In genomic region chr7:72334066-72334465, GRCh38 we compare ENCODE assay signal across 14 cellular contexts.
DNase-seq lines count a peak whose midpoint lies in the region; ATAC-seq and TF ChIP-seq lines count a peak whose summit lies in the region.
"Had no signal": no experiment of that assay in that cellular context is flagged by ENCODE, and none has a peak within 500 bp of the region (broad histone marks: within the 10 kb centered on the region; RNA-seq: fewer than 3 reads in every experiment).

No MANE protein-coding gene starts in this region.

- no peak overlapping the region for H2BK15ac ChIP-seq in neuronal stem cell (ENCODE audit: low read length)

- no peaks in the 10 kb centered on the region for H3K9me2 ChIP-seq in OCI-LY7 (ENCODE audit: insufficient read depth, low read length)

- H3K9me3 Mint-ChIP-seq in glutamatergic neuron (ENCODE audit: unreplicated experiment) = peaks cover 5% of the 10 kb centered on the region

- no peak overlapping the region for H3K27ac Mint-ChIP-seq in glutamatergic neuron (ENCODE audit: unreplicated experiment)
- H3K27ac Mint-ChIP-seq: activated CD8-positive, alpha-beta memory T cell treated with anti-CD3 and anti-CD28 coated beads, Interleukin-2, amount 10 ng/mL, durations not matched to agents 7 days and 5 days; effector memory CD8-positive, alpha-beta T cell had no signal

- H2BK12ac ChIP-seq in neuronal stem cell (ENCODE audit: low read length) = no peak overlapping the region

- CTCF ChIA-PET in OCI-LY7 (lab: Charles Lee; ENCODE audit: unreplicated experiment) = interaction anchor here (0.6 kb wide), 1 partner anchor 41 kb away, joined by 3 read pairs; no protein-coding TSS in a partner anchor

- no peak overlapping the region for H2BK5ac ChIP-seq in neuronal stem cell (ENCODE audit: low read length)

- H3K4me1 Mint-ChIP-seq in glutamatergic neuron (ENCODE audit: low read depth, unreplicated experiment) = no peaks in the 10 kb centered on the region
- H3K4me1 Mint-ChIP-seq: activated CD8-positive, alpha-beta memory T cell treated with anti-CD3 and anti-CD28 coated beads, Interleukin-2, amount 10 ng/mL, durations not matched to agents 7 days and 5 days had no signal

- ATAC-seq in GM19351 (IDR thresholded peaks at IDR 0.05; ENCODE audit: unreplicated experiment) = no peak
- ATAC-seq: activated CD8-positive, alpha-beta memory T cell treated with anti-CD3 and anti-CD28 coated beads, Interleukin-2, amount 10 ng/mL, durations not matched to agents 7 days and 5 days; effector memory CD8-positive, alpha-beta T cell; mucosa of descending colon had no signal

- H3K79me2 ChIP-seq in OCI-LY7 (ENCODE audit: insufficient read depth, low read depth, low read length) = no peaks in the 10 kb centered on the region

- TF ChIP-seq CTCF in BE2C (IDR thresholded peaks at IDR 0.05; ENCODE audit: low read depth, low read length) (peak; percentile 49), GM12873 (IDR thresholded peaks at IDR 0.05; ENCODE audit: insufficient read depth, low read depth, low read length, missing control alignments) (peak; percentile 42), OCI-LY7 (conservative IDR thresholded peaks at IDR 0.05; ENCODE audit: low read length) (peak; percentile 42), glutamatergic neuron (IDR thresholded peaks at IDR 0.05; ENCODE audit: partially characterized antibody, unreplicated experiment) (peak; percentile 49)

- H3K27ac ChIP-seq in OCI-LY7 (ENCODE audit: low read depth, low read length, poor library complexity, severe bottlenecking) (no peak overlapping the region), neuronal stem cell (replicated peaks; ENCODE audit: low read length) (no peak overlapping the region)
- H3K27ac ChIP-seq: suprapubic skin had no signal

- POLR2A ChIA-PET in OCI-LY7 (lab: Charles Lee) = interaction anchor here (0.6 kb wide), 1 partner anchor 292 kb away, joined by 3 read pairs; no protein-coding TSS in a partner anchor

- intact Hi-C loops in OCI-LY7 (cut with micrococcal nuclease; ENCODE audit: unreplicated experiment) = no loop called here

- no peak overlapping the region for H3K18ac ChIP-seq in neuronal stem cell (ENCODE audit: low read length)

- H3K36me3 ChIP-seq in BE2C (no peaks in the 10 kb centered on the region), OCI-LY7 (ENCODE audit: insufficient read depth, low read length) (no peaks in the 10 kb centered on the region), neuronal stem cell (replicated peaks in 1 of 2; ENCODE audit: control insufficient read depth in 2 of 2, insufficient read depth in 2 of 2, low read length in 2 of 2) (peaks cover 0 to 2% of the 10 kb centered on the region in 2 donors)
- H3K36me3 ChIP-seq: suprapubic skin had no signal

- no CpG with 5 or more reads among the region's 6 CpGs for WGBS in neuronal stem cell (ENCODE audit: extremely low coverage in 2 of 2, insufficient read length in 2 of 2, insufficient replicate concordance in 1 of 2), 2 donors

- no peak for DNase-seq in BE2C
- DNase-seq in OCI-LY7 (ENCODE audit: low spot score) = no peak
- DNase-seq in glutamatergic neuron = no peak
- no peak for DNase-seq in neuronal stem cell (ENCODE audit: low spot score)
- DNase-seq in NCI-H2227 treated with DMSO at 0.1 percent for 48 hours (lab: John Stamatoyannopoulos, UW) = no peak
- no peak for DNase-seq in GM03348 (ENCODE audit: low spot score)
- DNase-seq: activated CD8-positive, alpha-beta memory T cell treated with anti-CD3 and anti-CD28 coated beads, Interleukin-2, amount 10 ng/mL, durations not matched to agents 7 days and 5 days; effector memory CD8-positive, alpha-beta T cell; foreskin melanocyte; mucosa of descending colon; NCI-H2081 had no signal

- H3K9me3 ChIP-seq in BE2C (no peaks in the 10 kb centered on the region), OCI-LY7 (ENCODE audit: low read length) (no peaks in the 10 kb centered on the region), neuronal stem cell (replicated peaks in 1 of 2; ENCODE audit: control insufficient read depth in 2 of 2, insufficient read depth in 1 of 2, low read depth in 1 of 2, low read length in 2 of 2) (peaks cover 0 to 3% of the 10 kb centered on the region in 2 donors)
- H3K9me3 ChIP-seq: mucosa of descending colon, suprapubic skin had no signal

- H3K9ac ChIP-seq in neuronal stem cell (ENCODE audit: low read depth, low read length, poor library complexity) = no peak overlapping the region

- H3K14ac ChIP-seq in neuronal stem cell (ENCODE audit: low read length) = no peak overlapping the region

- H3K27me3 Mint-ChIP-seq in glutamatergic neuron (ENCODE audit: unreplicated experiment) = peaks cover 15% of the 10 kb centered on the region

- no peaks in the 10 kb centered on the region for H3K4me1 ChIP-seq in BE2C
- no peaks in the 10 kb centered on the region for H3K4me1 ChIP-seq in OCI-LY7 (ENCODE audit: insufficient read depth, low read length, poor library complexity, severe bottlenecking)
- peaks cover 0 to 7% of the 10 kb centered on the region in 2 donors for H3K4me1 ChIP-seq in neuronal stem cell (ENCODE audit: control insufficient read depth in 2 of 2, insufficient read depth in 1 of 2, low read depth in 1 of 2, low read length in 2 of 2)

- no peak overlapping the region for H3K4me2 ChIP-seq in OCI-LY7 (ENCODE audit: low read length)
- H3K4me2 ChIP-seq in neuronal stem cell (ENCODE audit: insufficient read depth, low read length, poor library complexity, severe bottlenecking) = no peak overlapping the region

- H2BK120ac ChIP-seq in neuronal stem cell (ENCODE audit: low read depth, low read length) = no peak overlapping the region

- no peak overlapping the region for H4K8ac ChIP-seq in neuronal stem cell (ENCODE audit: low read depth, low read length)

- H4K20me1 ChIP-seq in OCI-LY7 (ENCODE audit: insufficient read depth, low read length) = no peaks in the 10 kb centered on the region

- no peak overlapping the region for H4K91ac ChIP-seq in neuronal stem cell (ENCODE audit: low read depth, low read length, poor library complexity)

- H3K79me1 ChIP-seq in neuronal stem cell (ENCODE audit: low read depth, low read length) = no peaks in the 10 kb centered on the region

- H3K23ac ChIP-seq in neuronal stem cell (ENCODE audit: low read depth, low read length, poor library complexity) = no peak overlapping the region

- H2AFZ ChIP-seq in OCI-LY7 (ENCODE audit: low read length) (no peak overlapping the region), neuronal stem cell (ENCODE audit: low read length) (no peak overlapping the region)

- H3K27me3 ChIP-seq in BE2C (peaks cover 27% of the 10 kb centered on the region), neuronal stem cell (ENCODE audit: control insufficient read depth in 3 of 3, insufficient read depth in 3 of 3, low read depth in 1 of 3, low read length in 3 of 3) (peaks cover 10 to 54% (median 36%) of the 10 kb centered on the region in 3 experiments)

- no TSS peak for BruUV-seq in OCI-LY7 (replicated peaks; lab: Mats Ljungman, UMichigan)

- H3K36me3 Mint-ChIP-seq in glutamatergic neuron (ENCODE audit: unreplicated experiment) = peaks cover 8% of the 10 kb centered on the region

- no peak overlapping the region for H3K4me3 Mint-ChIP-seq in glutamatergic neuron (ENCODE audit: unreplicated experiment)
- H3K4me3 Mint-ChIP-seq: activated CD8-positive, alpha-beta memory T cell treated with anti-CD3 and anti-CD28 coated beads, Interleukin-2, amount 10 ng/mL, durations not matched to agents 7 days and 5 days; effector memory CD8-positive, alpha-beta T cell had no signal

- no peak overlapping the region for H3K4ac ChIP-seq in neuronal stem cell (ENCODE audit: low read length)

- H3K4me3 ChIP-seq in BE2C (ENCODE audit: low read depth, low read length) = no peak overlapping the region
- H3K4me3 ChIP-seq in OCI-LY7 (ENCODE audit: low read depth, low read length, poor library complexity, severe bottlenecking) = no peak overlapping the region
- no peak overlapping the region for H3K4me3 ChIP-seq in neuronal stem cell (ENCODE audit: low read length in 2 of 2)
- H3K4me3 ChIP-seq: mucosa of descending colon, suprapubic skin had no signal

- H2AK5ac ChIP-seq in neuronal stem cell (ENCODE audit: low read depth, low read length) = no peak overlapping the region
